Comparison of ENCODE assay signal across 14 cellular contexts in the genomic region with DNA sequence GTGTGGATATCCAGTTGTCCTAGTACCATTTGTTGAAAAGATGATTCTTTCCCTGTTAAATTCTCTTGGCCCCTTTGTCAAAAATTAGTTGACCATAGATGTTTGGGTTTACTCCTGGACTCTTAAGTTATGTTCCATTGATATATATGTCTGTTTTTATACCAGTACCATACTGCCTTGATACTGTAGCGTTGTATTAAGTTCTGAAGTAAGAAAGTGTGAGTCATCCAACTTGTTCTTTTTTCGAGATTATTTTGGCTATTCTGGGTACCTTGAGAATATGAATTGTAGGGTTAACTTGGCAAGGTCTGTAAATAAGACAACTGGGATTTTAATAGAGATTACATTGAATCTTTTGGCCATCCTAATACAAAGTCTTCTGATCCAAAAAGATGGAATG.
"Had no signal": no experiment of that assay in that cellular context is flagged by ENCODE, and none has a peak within 500 bp of the region (broad histone marks: within the 10 kb centered on the region; RNA-seq: fewer than 3 reads in every experiment).

No MANE protein-coding gene starts in this region.

- ATAC-seq: gastroesophageal sphincter had no signal

- DNase-seq: activated B cell treated with CpG ODN at 0.5 μM for 24 hours; activated CD4-positive, alpha-beta T cell treated with anti-CD3 and anti-CD28 coated beads, Interleukin-2, amount 50 U/mL, for 48 hours; activated CD8-positive, alpha-beta memory T cell treated with anti-CD3 and anti-CD28 coated beads, Interleukin-2, amount 50 U/mL, for 48 hours; activated effector memory CD4-positive, alpha-beta T cell treated with anti-CD3 and anti-CD28 coated beads, Interleukin-2, amount 50 U/mL, for 16 hours; central memory CD4-positive, alpha-beta T cell; cortex of kidney; effector memory CD4-positive, alpha-beta T cell; kidney; left ventricle myocardium inferior; mesendoderm; nephron progenitor cell; stimulated activated CD4-positive, alpha-beta T cell treated with anti-CD3 and anti-CD28 coated beads, Interleukin-12 subunit alpha, Interleukin-12 subunit beta, amount 100 ng/mL, for 4 hours; stomach had no signal

- H3K27me3 Mint-ChIP-seq: activated B cell treated with CpG ODN at 0.5 μM for 24 hours had no signal

- H3K27ac Mint-ChIP-seq: activated B cell treated with CpG ODN at 0.5 μM for 24 hours, nephron progenitor cell had no signal

- H3K4me1 Mint-ChIP-seq: nephron progenitor cell had no signal

- H3K9me3 Mint-ChIP-seq: activated B cell treated with CpG ODN at 0.5 μM for 24 hours, nephron progenitor cell had no signal

- H3K4me3 Mint-ChIP-seq: activated B cell treated with CpG ODN at 0.5 μM for 24 hours, nephron progenitor cell had no signal
